Comparison of ENCODE assay signal across 8 cellular contexts in the genomic region with DNA sequence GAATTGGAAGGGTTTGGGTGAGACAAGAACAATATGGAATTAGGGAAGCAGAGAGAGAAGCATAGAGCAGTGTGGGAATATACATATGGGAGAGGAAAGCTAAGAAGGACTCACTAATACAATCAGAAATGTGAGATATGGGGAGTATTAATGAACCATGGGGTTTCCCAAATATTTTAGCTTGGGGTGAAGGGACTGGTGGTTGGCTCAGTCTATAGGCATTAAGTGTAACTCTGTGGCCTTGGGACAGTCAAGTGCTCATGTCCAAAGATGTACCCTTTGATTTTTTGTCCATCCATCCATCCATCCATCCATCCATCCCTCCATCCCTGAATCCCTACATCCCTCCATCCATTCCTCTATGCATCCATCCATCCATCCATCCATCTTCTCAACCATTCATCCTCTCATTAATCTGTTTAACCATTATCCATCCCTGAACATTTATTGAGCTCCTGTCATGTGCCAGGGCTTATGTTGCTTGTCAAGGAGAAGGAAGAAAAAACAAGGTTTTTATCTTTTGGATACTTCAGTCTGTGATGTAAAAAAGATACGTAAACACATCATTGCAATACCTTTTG.
"Had no signal": no experiment of that assay in that cellular context is flagged by ENCODE, and none has a peak within 500 bp of the region (broad histone marks: within the 10 kb centered on the region; RNA-seq: fewer than 3 reads in every experiment).

No MANE protein-coding gene starts in this region.

- FAIRE-seq: G401.6, GM12878, GM12891, GM12892, GM18507, GM19239 had no signal

- ATAC-seq: GM12878 had no signal

- H3K4me3 ChIP-seq: GM12878 had no signal

- DNase-seq: GDM1, GF-D8 had no signal
